In the genomic region with DNA sequence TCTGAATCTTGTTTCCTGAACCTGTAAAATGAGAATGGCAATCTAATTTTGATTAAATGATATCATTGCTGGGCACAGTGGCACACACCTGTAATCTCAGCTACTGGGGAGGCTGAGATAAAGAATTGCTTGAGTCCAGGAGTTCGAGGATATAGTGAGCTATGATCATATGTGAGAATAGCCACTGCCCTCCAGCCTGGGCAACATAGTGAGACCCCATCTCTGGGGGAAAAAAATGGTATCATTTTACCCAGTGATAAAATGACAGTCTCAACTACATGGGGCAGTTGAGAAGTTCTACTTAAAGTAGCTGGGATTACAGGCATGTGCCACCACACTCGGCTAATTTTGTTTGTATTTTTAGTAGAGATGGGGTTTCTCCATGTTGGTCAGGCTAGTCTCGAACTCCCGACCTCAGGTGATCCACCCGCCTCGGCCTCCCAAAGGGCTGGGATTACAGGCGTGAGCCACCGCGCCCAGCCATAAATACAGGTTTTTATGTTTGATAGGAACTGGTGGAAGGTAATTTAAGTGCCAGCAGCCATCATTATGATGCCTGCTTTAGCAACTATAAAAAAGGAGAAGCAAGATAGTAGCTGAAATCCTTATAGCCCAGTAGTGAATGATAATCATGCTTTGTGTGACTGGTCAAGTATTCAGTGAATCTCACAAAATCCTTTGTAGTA, we compare ENCODE assay signal across 17 cellular contexts. TPM values are rescaled to one million over a fixed set of nuclear protein-coding genes. Genes with fewer than 3 reads are reported as not detected.
DNase-seq lines count a peak whose midpoint lies in the region; ATAC-seq and TF ChIP-seq lines count a peak whose summit lies in the region.
"Had no signal": no experiment of that assay in that cellular context is flagged by ENCODE, and none has a peak within 500 bp of the region (broad histone marks: within the 10 kb centered on the region; RNA-seq: fewer than 3 reads in every experiment).

No MANE protein-coding gene starts in this region.

- H3K9me3 ChIP-seq in Panc1 (ENCODE audit: control insufficient read depth, insufficient read depth, low read depth, low read length): no peaks in the 10 kb centered on the region
- no peaks in the 10 kb centered on the region for H3K9me3 ChIP-seq in CD8-positive, alpha-beta T cell (ENCODE audit: low read length)
- H3K9me3 ChIP-seq: HAP-1 had no signal

- H3K36me3 ChIP-seq in Panc1 (ENCODE audit: control insufficient read depth, insufficient read depth, low read length): peaks cover 4% of the 10 kb centered on the region
- H3K36me3 ChIP-seq in CD8-positive, alpha-beta T cell (ENCODE audit: insufficient read depth, low read length): no peaks in the 10 kb centered on the region

- no peaks in the 10 kb centered on the region for H3K4me1 Mint-ChIP-seq in activated T-cell treated with anti-CD3 and anti-CD28 coated beads, Interleukin-2, amount 50 U/mL, for 72 hours (ENCODE audit: low read depth)
- H3K4me1 Mint-ChIP-seq in activated T-cell treated with anti-CD3 and anti-CD28 coated beads, Interleukin-2, amount 50 U/mL, for 4 hours (ENCODE audit: low read depth): no peaks in the 10 kb centered on the region
- peaks cover 3% of the 10 kb centered on the region for H3K4me1 Mint-ChIP-seq in CD8-positive, alpha-beta T cell (ENCODE audit: low read depth)

- ATAC-seq in activated T-cell treated with anti-CD3 and anti-CD28 coated beads, Interleukin-2, amount 50 U/mL, for 72 hours (replicated peaks in 1 of 2): no peak
- no peak for ATAC-seq in activated T-cell treated with anti-CD3 and anti-CD28 coated beads, Interleukin-2, amount 50 U/mL, for 4 hours
- ATAC-seq in Panc1 (peak; percentile 14; the same call in 1 of the 2 replicates), esophagus mucosa (peak; percentile 8)
- no peak for ATAC-seq in CD8-positive, alpha-beta T cell

- peak overlapping the region; percentile 90 for H3K27ac Mint-ChIP-seq in activated T-cell treated with anti-CD3 and anti-CD28 coated beads, Interleukin-2, amount 50 U/mL, for 72 hours
- H3K27ac Mint-ChIP-seq in CD8-positive, alpha-beta T cell: no peak overlapping the region

- TF ChIP-seq CTCF in Panc1 (IDR thresholded peaks at IDR 0.05): no peak
- no peak for TF ChIP-seq CTCF in CD8-positive, alpha-beta T cell (IDR thresholded peaks at IDR 0.05)

- no peaks in the 10 kb centered on the region for H3K9me3 Mint-ChIP-seq in activated T-cell treated with anti-CD3 and anti-CD28 coated beads, Interleukin-2, amount 50 U/mL, for 72 hours
- peaks cover 2% of the 10 kb centered on the region for H3K9me3 Mint-ChIP-seq in activated T-cell treated with anti-CD3 and anti-CD28 coated beads, Interleukin-2, amount 50 U/mL, for 4 hours
- H3K9me3 Mint-ChIP-seq in CD8-positive, alpha-beta T cell: no peaks in the 10 kb centered on the region

- DNase-seq in activated T-cell treated with anti-CD3 and anti-CD28 coated beads, Interleukin-2, amount 50 U/mL, for 72 hours: no peak
- no peak for DNase-seq in activated T-cell treated with anti-CD3 and anti-CD28 coated beads, Interleukin-2, amount 50 U/mL, for 4 hours
- DNase-seq in Panc1 (ENCODE audit: low read depth, low spot score): no peak
- DNase-seq in hepatic stellate cell (ENCODE audit: low spot score): no peak
- no peak for DNase-seq in T1000 (lab: John Stamatoyannopoulos, UW)
- DNase-seq in CD8-positive, alpha-beta T cell: no peak
- no peak for DNase-seq in mesenteric fat pad (ENCODE audit: low spot score)
- DNase-seq: COR-L47, DMS53, KG1, NCI-H1436 treated with DMSO at 0.1 percent for 48 hours, NCI-H2081, NCI-H510A, NCI-H774 had no signal

- H3K4me1 ChIP-seq in Panc1 (ENCODE audit: control insufficient read depth, insufficient read depth, low read length): no peaks in the 10 kb centered on the region
- H3K4me1 ChIP-seq in CD8-positive, alpha-beta T cell (ENCODE audit: insufficient read depth, low read length): no peaks in the 10 kb centered on the region
- H3K4me1 ChIP-seq: HAP-1 had no signal

- no peak overlapping the region for H3K27ac ChIP-seq in Panc1 (ENCODE audit: low read length)
- no peak overlapping the region for H3K27ac ChIP-seq in CD8-positive, alpha-beta T cell (ENCODE audit: low read depth, low read length)
- H3K27ac ChIP-seq: C4-2B had no signal

- BruUV-seq in Panc1 (replicated peaks; lab: Mats Ljungman, UMichigan): no TSS peak

- no peak overlapping the region for H3K4me3 ChIP-seq in Panc1 (ENCODE audit: low read depth in 2 of 2, low read length in 2 of 2)
- H3K4me3 ChIP-seq in CD8-positive, alpha-beta T cell (ENCODE audit: low read depth, low read length): no peak overlapping the region
- H3K4me3 ChIP-seq: HAP-1 had no signal

- CTCF ChIA-PET in Panc1 (lab: Charles Lee): no interaction called here
- CTCF ChIA-PET in CD8-positive, alpha-beta T cell (lab: Charles Lee): no interaction called here

- H3K27me3 ChIP-seq in Panc1 (ENCODE audit: control insufficient read depth, insufficient read depth, low read length): no peaks in the 10 kb centered on the region
- no peaks in the 10 kb centered on the region for H3K27me3 ChIP-seq in CD8-positive, alpha-beta T cell (ENCODE audit: insufficient read depth, low read length)

- intact Hi-C loops in Panc1 (cut with micrococcal nuclease; ENCODE audit: unreplicated experiment): no loop called here
- intact Hi-C loops in CD8-positive, alpha-beta T cell (cut with DNase I, micrococcal nuclease): no loop called here

- in situ Hi-C loops in Panc1 (cut with HindIII; ENCODE audit: low pct_unique_long_range_greater_than_20kb, low sequenced_read_pairs): no loop called here

- H3K27me3 Mint-ChIP-seq in activated T-cell treated with anti-CD3 and anti-CD28 coated beads, Interleukin-2, amount 50 U/mL, for 72 hours (ENCODE audit: low read depth): no peaks in the 10 kb centered on the region
- H3K27me3 Mint-ChIP-seq in activated T-cell treated with anti-CD3 and anti-CD28 coated beads, Interleukin-2, amount 50 U/mL, for 4 hours (ENCODE audit: low read depth): no peaks in the 10 kb centered on the region
- no peaks in the 10 kb centered on the region for H3K27me3 Mint-ChIP-seq in CD8-positive, alpha-beta T cell (ENCODE audit: low read depth)

- POLR2A ChIA-PET in Panc1 (lab: Charles Lee): no interaction called here
- POLR2A ChIA-PET in CD8-positive, alpha-beta T cell (lab: Charles Lee): interaction anchor here (1.0 to 1.4 kb wide), 4 partner anchors 11 to 36 kb away, joined by 3 to 6 read pairs (median 4); partner anchors contain the start of gene CLK1

- H3K4me3 Mint-ChIP-seq in activated T-cell treated with anti-CD3 and anti-CD28 coated beads, Interleukin-2, amount 50 U/mL, for 72 hours: no peak overlapping the region
- no peak overlapping the region for H3K4me3 Mint-ChIP-seq in activated T-cell treated with anti-CD3 and anti-CD28 coated beads, Interleukin-2, amount 50 U/mL, for 4 hours
- H3K4me3 Mint-ChIP-seq in CD8-positive, alpha-beta T cell: no peak overlapping the region

- H3K36me3 Mint-ChIP-seq in activated T-cell treated with anti-CD3 and anti-CD28 coated beads, Interleukin-2, amount 50 U/mL, for 72 hours (ENCODE audit: insufficient read depth in 2 of 2): peaks cover 0 to 14% of the 10 kb centered on the region in 2 donors
- H3K36me3 Mint-ChIP-seq in activated T-cell treated with anti-CD3 and anti-CD28 coated beads, Interleukin-2, amount 50 U/mL, for 4 hours (ENCODE audit: insufficient read depth): peaks cover 7% of the 10 kb centered on the region
- peaks cover 17% of the 10 kb centered on the region for H3K36me3 Mint-ChIP-seq in CD8-positive, alpha-beta T cell

RNA-seq across cellular contexts. Expression of gene BZW1, which starts 17.0 kb away (rescaled TPM):
- 100 to 1,000 TPM; 457 to 495 TPM for total RNA-seq in activated T-cell treated with anti-CD3 and anti-CD28 coated beads, Interleukin-2, amount 50 U/mL, for 72 hours
- total RNA-seq in activated T-cell treated with anti-CD3 and anti-CD28 coated beads, Interleukin-2, amount 50 U/mL, for 4 hours: 100 to 1,000 TPM; 466 to 484 (median 470) TPM
- 247 TPM for total RNA-seq in Panc1 (2021; ENCODE audit: unreplicated experiment)
- 142 TPM for polyA plus RNA-seq in Panc1 (2012; ENCODE audit: insufficient read length)
- 268 TPM for total RNA-seq in esophagus mucosa
- total RNA-seq in CD8-positive, alpha-beta T cell: 100 to 1,000 TPM; 330 to 338 TPM
- total RNA-seq in mesenteric fat pad: 332 TPM

RNA-seq across cellular contexts. Expression of gene CLK1, which starts 35.7 kb away (rescaled TPM):
- total RNA-seq in activated T-cell treated with anti-CD3 and anti-CD28 coated beads, Interleukin-2, amount 50 U/mL, for 72 hours: 100 to 1,000 TPM; 161 to 178 TPM
- total RNA-seq in activated T-cell treated with anti-CD3 and anti-CD28 coated beads, Interleukin-2, amount 50 U/mL, for 4 hours: 100 to 1,000 TPM in 2 of 3 donors, 10 to 100 TPM in 1; 90.1 to 113 (median 108) TPM
- total RNA-seq in Panc1 (2021; ENCODE audit: unreplicated experiment): 46.6 TPM
- polyA plus RNA-seq in Panc1 (2012; ENCODE audit: insufficient read length): 11.5 TPM
- total RNA-seq in esophagus mucosa: 51.1 TPM
- total RNA-seq in CD8-positive, alpha-beta T cell: 1,000 to 10,000 TPM; 1,353 to 1,404 TPM
- 105 TPM for total RNA-seq in mesenteric fat pad

Comparison
In these comparisons a context has a peak if more than half of its experiments do, and no peak if none do; other contexts are left out.
1. ATAC-seq: peak in Panc1 (single experiment) and esophagus mucosa (single experiment); none in activated T-cell treated with anti-CD3 and anti-CD28 coated beads, Interleukin-2, amount 50 U/mL, for 72 hours (0 of 2), activated T-cell treated with anti-CD3 and anti-CD28 coated beads, Interleukin-2, amount 50 U/mL, for 4 hours (0 of 2) and CD8-positive, alpha-beta T cell (single experiment).
2. RNA of gene CLK1, which starts 35.7 kb away (total RNA-seq): 1,353 to 1,404 TPM in CD8-positive, alpha-beta T cell; 161 to 178 TPM in activated T-cell treated with anti-CD3 and anti-CD28 coated beads, Interleukin-2, amount 50 U/mL, for 72 hours, 90.1 to 113 TPM in activated T-cell treated with anti-CD3 and anti-CD28 coated beads, Interleukin-2, amount 50 U/mL, for 4 hours, 105 TPM in mesenteric fat pad (single experiment), 51.1 TPM in esophagus mucosa (single experiment) and 46.6 TPM in Panc1 (single experiment); every median in the first group is over 4 times any median in the second.